1 cellular context compared by ENCODE assay signal in the genomic region with DNA sequence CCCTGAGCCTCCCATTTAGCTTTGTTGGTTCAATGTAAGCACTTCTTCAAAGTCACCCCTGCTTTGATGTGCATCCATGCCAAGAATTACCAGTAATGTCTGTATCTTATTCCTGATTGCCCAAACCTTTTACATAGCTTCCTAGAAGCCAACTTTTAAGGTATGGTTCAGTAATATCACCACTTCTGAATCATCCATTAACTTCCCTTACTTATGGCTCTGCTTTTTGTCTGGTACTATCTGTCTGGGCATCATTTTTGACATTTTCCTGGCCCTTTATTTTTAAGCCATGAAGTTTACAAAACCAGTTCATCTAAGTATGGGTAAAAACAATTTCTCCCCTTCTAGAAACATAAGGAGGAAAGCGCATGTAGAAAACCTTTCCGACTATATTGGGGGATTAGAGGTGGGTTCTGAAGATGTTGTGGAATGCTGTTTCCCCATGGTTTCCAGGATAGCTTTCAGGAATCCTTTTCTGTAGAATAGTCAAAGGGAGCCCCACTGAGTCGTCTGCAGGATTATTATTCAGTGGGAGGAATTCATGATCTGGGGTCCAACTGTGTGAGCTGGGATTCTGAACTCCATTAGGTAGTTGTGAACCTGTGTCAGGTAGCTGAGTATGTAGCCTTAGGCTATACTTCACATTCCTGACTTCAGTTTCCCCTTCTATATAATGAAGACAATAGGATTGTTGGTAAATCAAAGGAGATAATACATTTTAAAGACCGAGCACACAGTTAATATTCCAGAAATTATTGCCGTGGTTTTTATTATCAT.
TF ChIP-seq lines count a peak whose summit lies in the region.

No MANE protein-coding gene starts in this region.

TF ChIP-seq in H1, 55 proteins besides CTCF, POLR2A, EP300 and RAD21:
- no peak for TF ChIP-seq FOSL1 (IDR thresholded peaks at IDR 0.05; ENCODE audit: insufficient read depth, low read depth, low read length)
- no peak for TF ChIP-seq KDM5A (IDR thresholded peaks at IDR 0.05; ENCODE audit: low read length)
- no peak for TF ChIP-seq CEBPB (IDR thresholded peaks at IDR 0.05; ENCODE audit: low read depth, low read length)
- no peak for TF ChIP-seq CTBP2 (IDR thresholded peaks at IDR 0.05; ENCODE audit: borderline replicate concordance, insufficient read depth, insufficient read length, low read length)
- TF ChIP-seq MAFK (IDR thresholded peaks at IDR 0.05; ENCODE audit: low read depth, low read length), result no peak
- no peak for TF ChIP-seq TBP (IDR thresholded peaks at IDR 0.05; ENCODE audit: low read depth, low read length)
- no peak for TF ChIP-seq JUND (IDR thresholded peaks at IDR 0.05; ENCODE audit: low read length)
- no peak for TF ChIP-seq GABPA (IDR thresholded peaks at IDR 0.05; ENCODE audit: borderline replicate concordance, insufficient read depth, low read length)
- no peak for TF ChIP-seq POLR2AphosphoS5 (IDR thresholded peaks at IDR 0.05; ENCODE audit: low read depth, low read length)
